2 cellular contexts compared by ENCODE assay signal in genomic region chr2:113117594-113118262, GRCh38.
A peak's percentile ranks its signal among the peaks of the same experiment; 100 is the strongest.
TF ChIP-seq lines count a peak whose summit lies in the region.

No MANE protein-coding gene starts in this region.

TF ChIP-seq in HepG2, 621 proteins besides CTCF, POLR2A, EP300 and RAD21:
- TF ChIP-seq ZNF749 (CRISPR knock-in tag; IDR thresholded peaks at IDR 0.05; ENCODE audit: borderline replicate concordance) (no peak), CREB3 (CRISPR knock-in tag; IDR thresholded peaks at IDR 0.05) (no peak), NKX3-1 (CRISPR knock-in tag; IDR thresholded peaks at IDR 0.05) (no peak), THAP7 (CRISPR knock-in tag; IDR thresholded peaks at IDR 0.05) (no peak), ZFP91 (CRISPR knock-in tag; IDR thresholded peaks at IDR 0.05; ENCODE audit: borderline replicate concordance) (0 out of 2 replicates have a peak, but pooled peaks have one; percentile 28), RORA (CRISPR knock-in tag; IDR thresholded peaks at IDR 0.05) (no peak)
- TF ChIP-seq, protein P1, sequence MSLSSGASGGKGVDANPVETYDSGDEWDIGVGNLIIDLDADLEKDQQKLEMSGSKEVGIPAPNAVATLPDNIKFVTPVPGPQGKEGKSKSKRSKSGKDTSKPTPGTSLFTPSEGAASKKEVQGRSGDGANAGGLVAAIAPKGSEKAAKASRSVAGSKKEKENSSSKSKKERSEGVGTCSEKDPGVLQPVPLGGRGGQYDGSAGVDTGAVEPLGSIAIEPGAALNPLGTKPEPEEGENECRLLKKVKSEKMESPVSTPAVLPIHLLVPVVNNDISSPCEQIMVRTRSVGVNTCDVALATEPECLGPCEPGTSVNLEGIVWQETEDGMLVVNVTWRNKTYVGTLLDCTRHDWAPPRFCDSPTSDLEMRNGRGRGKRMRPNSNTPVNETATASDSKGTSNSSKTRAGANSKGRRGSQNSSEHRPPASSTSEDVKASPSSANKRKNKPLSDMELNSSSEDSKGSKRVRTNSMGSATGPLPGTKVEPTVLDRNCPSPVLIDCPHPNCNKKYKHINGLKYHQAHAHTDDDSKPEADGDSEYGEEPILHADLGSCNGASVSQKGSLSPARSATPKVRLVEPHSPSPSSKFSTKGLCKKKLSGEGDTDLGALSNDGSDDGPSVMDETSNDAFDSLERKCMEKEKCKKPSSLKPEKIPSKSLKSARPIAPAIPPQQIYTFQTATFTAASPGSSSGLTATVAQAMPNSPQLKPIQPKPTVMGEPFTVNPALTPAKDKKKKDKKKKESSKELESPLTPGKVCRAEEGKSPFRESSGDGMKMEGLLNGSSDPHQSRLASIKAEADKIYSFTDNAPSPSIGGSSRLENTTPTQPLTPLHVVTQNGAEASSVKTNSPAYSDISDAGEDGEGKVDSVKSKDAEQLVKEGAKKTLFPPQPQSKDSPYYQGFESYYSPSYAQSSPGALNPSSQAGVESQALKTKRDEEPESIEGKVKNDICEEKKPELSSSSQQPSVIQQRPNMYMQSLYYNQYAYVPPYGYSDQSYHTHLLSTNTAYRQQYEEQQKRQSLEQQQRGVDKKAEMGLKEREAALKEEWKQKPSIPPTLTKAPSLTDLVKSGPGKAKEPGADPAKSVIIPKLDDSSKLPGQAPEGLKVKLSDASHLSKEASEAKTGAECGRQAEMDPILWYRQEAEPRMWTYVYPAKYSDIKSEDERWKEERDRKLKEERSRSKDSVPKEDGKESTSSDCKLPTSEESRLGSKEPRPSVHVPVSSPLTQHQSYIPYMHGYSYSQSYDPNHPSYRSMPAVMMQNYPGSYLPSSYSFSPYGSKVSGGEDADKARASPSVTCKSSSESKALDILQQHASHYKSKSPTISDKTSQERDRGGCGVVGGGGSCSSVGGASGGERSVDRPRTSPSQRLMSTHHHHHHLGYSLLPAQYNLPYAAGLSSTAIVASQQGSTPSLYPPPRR (CRISPR knock-in tag; IDR thresholded peaks at IDR 0.05; ENCODE audit: borderline replicate concordance), result no peak

TF ChIP-seq in WTC11, 78 proteins besides CTCF, POLR2A, EP300 and RAD21:
- TF ChIP-seq TEAD4 (CRISPR knock-in tag; IDR thresholded peaks at IDR 0.05), result no peak
- no peak for TF ChIP-seq ZSCAN18 (CRISPR knock-in tag; IDR thresholded peaks at IDR 0.05)
- TF ChIP-seq ZNF423 (CRISPR knock-in tag; IDR thresholded peaks at IDR 0.05), result no peak
- TF ChIP-seq, protein P2, sequence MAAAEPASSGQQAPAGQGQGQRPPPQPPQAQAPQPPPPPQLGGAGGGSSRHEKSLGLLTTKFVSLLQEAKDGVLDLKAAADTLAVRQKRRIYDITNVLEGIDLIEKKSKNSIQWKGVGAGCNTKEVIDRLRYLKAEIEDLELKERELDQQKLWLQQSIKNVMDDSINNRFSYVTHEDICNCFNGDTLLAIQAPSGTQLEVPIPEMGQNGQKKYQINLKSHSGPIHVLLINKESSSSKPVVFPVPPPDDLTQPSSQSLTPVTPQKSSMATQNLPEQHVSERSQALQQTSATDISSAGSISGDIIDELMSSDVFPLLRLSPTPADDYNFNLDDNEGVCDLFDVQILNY (CRISPR knock-in tag; IDR thresholded peaks at IDR 0.05), result no peak
- no peak for TF ChIP-seq SMAD4 (CRISPR knock-in tag; IDR thresholded peaks at IDR 0.05)
- TF ChIP-seq, protein P3, sequence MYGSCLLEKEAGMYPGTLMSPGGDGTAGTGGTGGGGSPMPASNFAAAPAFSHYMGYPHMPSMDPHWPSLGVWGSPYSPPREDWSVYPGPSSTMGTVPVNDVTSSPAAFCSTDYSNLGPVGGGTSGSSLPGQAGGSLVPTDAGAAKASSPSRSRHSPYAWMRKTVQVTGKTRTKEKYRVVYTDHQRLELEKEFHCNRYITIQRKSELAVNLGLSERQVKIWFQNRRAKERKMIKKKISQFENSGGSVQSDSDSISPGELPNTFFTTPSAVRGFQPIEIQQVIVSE (CRISPR knock-in tag; IDR thresholded peaks at IDR 0.05; ENCODE audit: borderline replicate concordance), result no peak
